11 cellular contexts compared by ENCODE assay signal in the genomic region with DNA sequence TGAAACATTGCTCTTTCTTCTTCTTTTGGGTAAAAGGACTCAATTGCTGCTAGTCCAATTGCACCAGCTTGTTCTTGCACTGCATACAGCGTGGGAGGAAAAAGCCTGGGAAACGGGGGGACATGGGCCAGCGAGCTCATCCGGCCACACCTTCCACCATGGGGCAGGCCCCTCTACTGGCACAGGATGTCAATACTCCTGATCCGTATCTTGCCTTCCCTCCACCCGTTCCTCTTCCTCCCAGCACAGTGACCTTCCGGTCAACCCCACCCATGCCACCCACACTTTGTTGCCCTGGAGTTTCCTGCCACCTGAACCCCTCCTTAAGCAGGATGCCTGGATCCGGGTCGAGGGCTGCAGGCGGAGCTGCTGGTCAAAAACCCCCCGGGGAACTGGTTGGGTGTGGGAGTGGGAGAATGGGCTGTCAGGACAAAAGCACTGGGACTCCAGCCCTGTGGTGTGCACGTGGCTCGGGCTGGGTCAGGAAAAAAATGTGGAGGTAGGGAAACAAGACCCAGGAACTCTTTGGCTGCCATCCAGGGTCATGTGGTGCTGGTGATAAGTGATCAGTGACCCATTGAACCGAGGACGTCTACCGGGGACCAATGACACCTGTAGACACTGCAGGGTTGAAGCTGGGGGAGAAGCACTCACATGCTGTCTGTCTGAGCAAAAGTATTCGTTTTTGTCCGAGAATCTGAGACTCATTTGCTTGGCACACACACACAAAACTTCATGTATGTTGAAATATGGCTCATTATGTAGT. TPM values are rescaled to one million over a fixed set of nuclear protein-coding genes. Genes with fewer than 3 reads are reported as not detected.
A peak's percentile ranks its signal among the peaks of the same experiment; 100 is the strongest.
DNase-seq lines count a peak whose midpoint lies in the region; ATAC-seq and TF ChIP-seq lines count a peak whose summit lies in the region.
"Had no signal": no experiment of that assay in that cellular context is flagged by ENCODE, and none has a peak within 500 bp of the region (broad histone marks: within the 10 kb centered on the region; RNA-seq: fewer than 3 reads in every experiment).

No MANE protein-coding gene starts in this region.

- H3K27me3 Mint-ChIP-seq in T-helper 17 cell = no peaks in the 10 kb centered on the region

- no peak for ATAC-seq in T-helper 17 cell
- peak; percentile 51 for ATAC-seq in gastroesophageal sphincter
- ATAC-seq in psoas muscle = peak in 3 of 4 donors; percentile 46 to 54 (median 51)
- no peak for ATAC-seq in HG03469 (IDR thresholded peaks at IDR 0.05; ENCODE audit: unreplicated experiment)

- peaks cover 0 to 36% (median 3%) of the 10 kb centered on the region in 3 donors for H3K4me1 ChIP-seq in gastroesophageal sphincter
- H3K4me1 ChIP-seq in psoas muscle = peaks cover 2% of the 10 kb centered on the region

- DNase-seq in GF-D8 (lab: John Stamatoyannopoulos, UW) (peak; percentile 97), T-helper 17 cell (no peak), psoas muscle (peak; percentile 20 to 59), RPMI8226 (no peak), DMS 273 (lab: John Stamatoyannopoulos, UW; ENCODE audit: unreplicated experiment) (no peak), C1 segment of cervical spinal cord (lab: John Stamatoyannopoulos, UW) (no peak)
- DNase-seq: cortex of kidney, NCI-H345 had no signal

- no peak for TF ChIP-seq EP300 in gastroesophageal sphincter (IDR thresholded peaks at IDR 0.05)

- H3K36me3 ChIP-seq in gastroesophageal sphincter (no peaks in the 10 kb centered on the region), psoas muscle (ENCODE audit: insufficient read depth in 1 of 2, low read depth in 1 of 2) (no peaks in the 10 kb centered on the region)

- no peaks in the 10 kb centered on the region for H3K9me3 ChIP-seq in T-helper 17 cell (ENCODE audit: control insufficient read depth, low read length, poor library complexity, severe bottlenecking)
- no peaks in the 10 kb centered on the region for H3K9me3 ChIP-seq in gastroesophageal sphincter
- H3K9me3 ChIP-seq in psoas muscle = no peaks in the 10 kb centered on the region

- H3K36me3 Mint-ChIP-seq in T-helper 17 cell (ENCODE audit: low read depth) = peaks cover 2% of the 10 kb centered on the region

- peak overlapping the region; percentile 99 for H3K27ac Mint-ChIP-seq in T-helper 17 cell

- 56% methylated on average over 11 of the region's 18 CpGs; no CpG with 5 or more reads in 1 of the 2 donors for WGBS in gastroesophageal sphincter (ENCODE audit: low coverage in 1 of 2), 2 donors
- WGBS in psoas muscle, 3 donors = 62 to 72% (median 65%) methylated on average over 18 of the region's 18 CpGs

- TF ChIP-seq CTCF in gastroesophageal sphincter (IDR thresholded peaks at IDR 0.05) = no peak
- no peak for TF ChIP-seq CTCF in psoas muscle (IDR thresholded peaks at IDR 0.05)

- H3K27ac ChIP-seq in gastroesophageal sphincter (peak overlapping the region in 3 of 4 donors; percentile 12 to 60 (median 50)), psoas muscle (peak overlapping the region; percentile 27)

- peaks cover 76% of the 10 kb centered on the region for H3K4me1 Mint-ChIP-seq in T-helper 17 cell

- no peak for TF ChIP-seq POLR2A in gastroesophageal sphincter (IDR thresholded peaks at IDR 0.05)

- peak overlapping the region; percentile 86 for H3K4me3 Mint-ChIP-seq in T-helper 17 cell

- H3K27me3 ChIP-seq in gastroesophageal sphincter (peaks cover 18% of the 10 kb centered on the region), psoas muscle (ENCODE audit: insufficient read depth in 3 of 3, low read length in 2 of 3) (no peaks in the 10 kb centered on the region)

- intact Hi-C loops in psoas muscle (cut with DNase I) = no loop called here

- no peak overlapping the region for H3K4me3 ChIP-seq in gastroesophageal sphincter
- no peak overlapping the region for H3K4me3 ChIP-seq in psoas muscle
- H3K4me3 ChIP-seq: smooth muscle cell had no signal

RNA-seq across cellular contexts. Expression of gene IL2RA, which starts 8.2 kb away (rescaled TPM):
- 10 to 100 TPM; 51.7 to 59.2 TPM for total RNA-seq in T-helper 17 cell
- 10 to 100 TPM in 1 of 4 donors, under 1 TPM in 3; 0.31 to 16.3 (median 0.50) TPM for total RNA-seq in gastroesophageal sphincter
- total RNA-seq in psoas muscle = 1 to 10 TPM in 1 of 4 donors, under 1 TPM in 3; 0.13 to 1.8 (median 0.73) TPM
- under 1 TPM; 0.08 to 0.20 (median 0.12) TPM for polyA plus RNA-seq in psoas muscle
- total RNA-seq: smooth muscle cell had no signal
- polyA plus RNA-seq: smooth muscle cell had no signal

RNA-seq across cellular contexts. Expression of gene RBM17, which starts 34.8 kb away (rescaled TPM):
- total RNA-seq in T-helper 17 cell (100 to 1,000 TPM; 133 to 146 TPM), gastroesophageal sphincter (10 to 100 TPM; 51.0 to 72.9 (median 66.7) TPM), psoas muscle (100 to 1,000 TPM in 1 of 4 donors, 10 to 100 TPM in 3; 74.4 to 104 (median 86.5) TPM)
- 100 to 1,000 TPM in 2 of 3 donors, 10 to 100 TPM in 1; 76.0 to 157 (median 110) TPM for polyA plus RNA-seq in psoas muscle

Comparison
In these comparisons a context has a peak if more than half of its experiments do, and no peak if none do; other contexts are left out.
1. DNase-seq: peak in GF-D8 (single experiment) and psoas muscle (2 of 2); none in T-helper 17 cell (0 of 3), RPMI8226 (single experiment), DMS 273 (single experiment) and C1 segment of cervical spinal cord (0 of 14).
2. ATAC-seq: peak in gastroesophageal sphincter (single experiment) and psoas muscle (3 of 4); none in T-helper 17 cell (single experiment) and HG03469 (single experiment).